Comparison of ENCODE assay signal across 10 cellular contexts in genomic region chr1:244460195-244460594, GRCh38. TPM values are rescaled to one million over a fixed set of nuclear protein-coding genes. Genes with fewer than 3 reads are reported as not detected.
DNase-seq lines count a peak whose midpoint lies in the region; ATAC-seq and TF ChIP-seq lines count a peak whose summit lies in the region.
"Had no signal": no experiment of that assay in that cellular context is flagged by ENCODE, and none has a peak within 500 bp of the region (broad histone marks: within the 10 kb centered on the region; RNA-seq: fewer than 3 reads in every experiment).

No MANE protein-coding gene starts in this region.

- H3K27me3 Mint-ChIP-seq in Caco-2 (ENCODE audit: insufficient read depth, unreplicated experiment) (no peaks in the 10 kb centered on the region), natural killer cell (ENCODE audit: low read depth in 2 of 2) (no peaks in the 10 kb centered on the region), nephron progenitor cell (ENCODE audit: low read depth, poor library complexity) (no peaks in the 10 kb centered on the region)
- H3K27me3 Mint-ChIP-seq in activated T-helper 17 cell treated with anti-CD3 and anti-CD28 coated beads, Interleukin-2, amount 50 U/mL, for 72 hours = no peaks in the 10 kb centered on the region

- no CpG with 5 or more reads among the region's 4 CpGs for WGBS in right lobe of liver (ENCODE audit: insufficient coverage, low coverage, low lambda C conversion rate, missing lambda C conversion rate)

- H3K36me3 Mint-ChIP-seq in Caco-2 (ENCODE audit: insufficient read depth, unreplicated experiment) = peaks cover 11% of the 10 kb centered on the region
- no peaks in the 10 kb centered on the region for H3K36me3 Mint-ChIP-seq in activated T-helper 17 cell treated with anti-CD3 and anti-CD28 coated beads, Interleukin-2, amount 50 U/mL, for 72 hours (ENCODE audit: low read depth)
- no peaks in the 10 kb centered on the region for H3K36me3 Mint-ChIP-seq in natural killer cell
- peaks cover 22% of the 10 kb centered on the region for H3K36me3 Mint-ChIP-seq in nephron progenitor cell (ENCODE audit: low read depth)

- no peaks in the 10 kb centered on the region for H3K36me3 ChIP-seq in Caco-2 (ENCODE audit: control insufficient read depth, insufficient read depth, low read length)
- no peaks in the 10 kb centered on the region for H3K36me3 ChIP-seq in right lobe of liver

- TF ChIP-seq CTCF in Caco-2 (IDR thresholded peaks at IDR 0.05; ENCODE audit: insufficient read depth in 1 of 2, low read depth in 1 of 2, low read length in 1 of 2, severe bottlenecking in 1 of 2, unreplicated experiment in 1 of 2) = no peak
- no peak for TF ChIP-seq CTCF in natural killer cell (IDR thresholded peaks at IDR 0.05)
- no peak for TF ChIP-seq CTCF in right lobe of liver (IDR thresholded peaks at IDR 0.05)
- TF ChIP-seq CTCF in nephron progenitor cell (IDR thresholded peaks at IDR 0.05) = no peak

- POLR2A ChIA-PET in Caco-2 (lab: Charles Lee) = no interaction called here

- H3K27ac ChIP-seq in right lobe of liver = no peak overlapping the region
- H3K27ac ChIP-seq: neural progenitor cell had no signal

- CTCF ChIA-PET in Caco-2 (lab: Charles Lee) = no interaction called here

- intact Hi-C loops in Caco-2 (cut with micrococcal nuclease; ENCODE audit: unreplicated experiment) = loop anchor here (2.0 kb wide), 2 partner anchors 93 to 511 kb away; no protein-coding TSS in a partner anchor
- intact Hi-C loops in natural killer cell (cut with micrococcal nuclease) = no loop called here
- intact Hi-C loops in right lobe of liver (cut with DNase I) = no loop called here

- H3K4me1 ChIP-seq in Caco-2 (peaks cover 54% of the 10 kb centered on the region), right lobe of liver (peaks cover 0 to 6% (median 2%) of the 10 kb centered on the region in 4 donors)

- H3K9me3 ChIP-seq in Caco-2 (no peaks in the 10 kb centered on the region), right lobe of liver (no peaks in the 10 kb centered on the region)

- H3K27ac Mint-ChIP-seq in Caco-2 (ENCODE audit: unreplicated experiment) (peak overlapping the region; percentile 85), natural killer cell (peak overlapping the region in 1 of 2 donors; percentile 14), nephron progenitor cell (no peak overlapping the region)
- peak overlapping the region; percentile 73 for H3K27ac Mint-ChIP-seq in activated T-helper 17 cell treated with anti-CD3 and anti-CD28 coated beads, Interleukin-2, amount 50 U/mL, for 72 hours
- H3K27ac Mint-ChIP-seq: neural progenitor cell had no signal

- BruUV-seq in Caco-2 (replicated peaks; lab: Mats Ljungman, UMichigan) = no TSS peak

- TF ChIP-seq POLR2A in right lobe of liver (IDR thresholded peaks at IDR 0.05) = no peak

- no peaks in the 10 kb centered on the region for H3K9me3 Mint-ChIP-seq in Caco-2 (ENCODE audit: unreplicated experiment)
- peaks cover 10% of the 10 kb centered on the region for H3K9me3 Mint-ChIP-seq in activated T-helper 17 cell treated with anti-CD3 and anti-CD28 coated beads, Interleukin-2, amount 50 U/mL, for 72 hours
- peaks cover 0 to 2% of the 10 kb centered on the region in 2 donors for H3K9me3 Mint-ChIP-seq in natural killer cell
- H3K9me3 Mint-ChIP-seq in nephron progenitor cell = peaks cover 38% of the 10 kb centered on the region

- H3K4me1 Mint-ChIP-seq in Caco-2 (ENCODE audit: low read depth, unreplicated experiment) (peaks cover 29% of the 10 kb centered on the region), natural killer cell (peaks cover 9 to 16% of the 10 kb centered on the region in 2 donors), nephron progenitor cell (peaks cover 6% of the 10 kb centered on the region)
- H3K4me1 Mint-ChIP-seq in activated T-helper 17 cell treated with anti-CD3 and anti-CD28 coated beads, Interleukin-2, amount 50 U/mL, for 72 hours = peaks cover 5% of the 10 kb centered on the region

- no peak overlapping the region for H3K4me3 ChIP-seq in Caco-2 (ENCODE audit: low read depth, low read length)
- H3K4me3 ChIP-seq in right lobe of liver = no peak overlapping the region

- H3K27me3 ChIP-seq in Caco-2 (replicated peaks; ENCODE audit: control insufficient read depth, insufficient read depth, low read length) (no peaks in the 10 kb centered on the region), right lobe of liver (no peaks in the 10 kb centered on the region)
- H3K27me3 ChIP-seq: neural progenitor cell had no signal

- H3K4me3 Mint-ChIP-seq in Caco-2 (ENCODE audit: unreplicated experiment) = peak overlapping the region; percentile 57
- H3K4me3 Mint-ChIP-seq in activated T-helper 17 cell treated with anti-CD3 and anti-CD28 coated beads, Interleukin-2, amount 50 U/mL, for 72 hours = peak overlapping the region; percentile 74
- H3K4me3 Mint-ChIP-seq in natural killer cell = peak overlapping the region; percentile 65
- H3K4me3 Mint-ChIP-seq in nephron progenitor cell = no peak overlapping the region

- ATAC-seq in activated T-helper 17 cell treated with anti-CD3 and anti-CD28 coated beads, Interleukin-2, amount 50 U/mL, for 72 hours (replicated peaks) = no peak
- ATAC-seq in natural killer cell (no peak), GM21619 (IDR thresholded peaks at IDR 0.05; ENCODE audit: unreplicated experiment) (no peak), right lobe of liver (no peak)

- DNase-seq in Caco-2 (peak; percentile 32 to 59), LHCN-M2 (ENCODE audit: low read depth) (peak; percentile 18), natural killer cell (no peak), right lobe of liver (no peak), NCI-H510A treated with DMSO at 0.1 percent for 48 hours (lab: John Stamatoyannopoulos, UW) (no peak), nephron progenitor cell (no peak)

RNA-seq across cellular contexts. Expression of gene CATSPERE, which starts 0.9 kb away (rescaled TPM):
- 0.14 and 0.79 TPM in 2 replicates for total RNA-seq in Caco-2 (2022)
- 0.11 and 0.19 TPM in 2 replicates for total RNA-seq in LHCN-M2 (2014; rRNA removed)
- 0.02 TPM for polyA plus RNA-seq in LHCN-M2 (2012)
- total RNA-seq in activated T-helper 17 cell treated with anti-CD3 and anti-CD28 coated beads, Interleukin-2, amount 50 U/mL, for 72 hours = under 1 TPM; 0.53 to 0.69 TPM
- 1 to 10 TPM in 1 of 3 donors, under 1 TPM in 2; 0.79 to 1.4 (median 0.80) TPM for total RNA-seq in natural killer cell
- 1 to 10 TPM in 2 of 6 experiments, under 1 TPM in 4; 0.31 to 1.3 (median 0.70) TPM for total RNA-seq in right lobe of liver
- total RNA-seq: NCI-H460 had no signal

RNA-seq across cellular contexts. Expression of gene ADSS2, which starts 8.5 kb away (rescaled TPM):
- 69.3 and 73.9 TPM in 2 replicates for total RNA-seq in Caco-2 (2022)
- 42.8 and 47.4 TPM in 2 replicates for total RNA-seq in LHCN-M2 (2014; rRNA removed)
- polyA plus RNA-seq in LHCN-M2 (2012) = 15.0 TPM
- 10 to 100 TPM; 48.8 to 56.3 TPM for total RNA-seq in activated T-helper 17 cell treated with anti-CD3 and anti-CD28 coated beads, Interleukin-2, amount 50 U/mL, for 72 hours
- total RNA-seq in natural killer cell = 10 to 100 TPM; 49.2 to 67.9 (median 54.8) TPM
- total RNA-seq in right lobe of liver = 10 to 100 TPM in 5 of 6 experiments, 1 to 10 TPM in 1; 9.8 to 16.1 (median 14.5) TPM

Comparison
In these comparisons a context has a peak if more than half of its experiments do, and no peak if none do; other contexts are left out.
1. DNase-seq: peak in Caco-2 (2 of 2) and LHCN-M2 (single experiment); none in natural killer cell (single experiment), right lobe of liver (0 of 3), NCI-H510A treated with DMSO at 0.1 percent for 48 hours (single experiment) and nephron progenitor cell (single experiment).